1 cellular context compared by ENCODE assay signal in genomic region chr17:82013772-82014321, GRCh38.
TF ChIP-seq lines count a peak whose summit lies in the region.

No MANE protein-coding gene starts in this region.

TF ChIP-seq in HepG2, 621 proteins besides CTCF, POLR2A, EP300 and RAD21 (continued from another document and continues in another):
- no peak for TF ChIP-seq ZBTB4 (CRISPR knock-in tag; IDR thresholded peaks at IDR 0.05; ENCODE audit: borderline replicate concordance)
- TF ChIP-seq ZNF224 (CRISPR knock-in tag; IDR thresholded peaks at IDR 0.05) = no peak
- TF ChIP-seq, protein P1, sequence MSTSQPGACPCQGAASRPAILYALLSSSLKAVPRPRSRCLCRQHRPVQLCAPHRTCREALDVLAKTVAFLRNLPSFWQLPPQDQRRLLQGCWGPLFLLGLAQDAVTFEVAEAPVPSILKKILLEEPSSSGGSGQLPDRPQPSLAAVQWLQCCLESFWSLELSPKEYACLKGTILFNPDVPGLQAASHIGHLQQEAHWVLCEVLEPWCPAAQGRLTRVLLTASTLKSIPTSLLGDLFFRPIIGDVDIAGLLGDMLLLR (CRISPR knock-in tag; IDR thresholded peaks at IDR 0.05) = no peak
- peak; percentile 20 for TF ChIP-seq SRSF4 (IDR thresholded peaks at IDR 0.05; ENCODE audit: low read depth, low read length, poor library complexity, severe bottlenecking)
- no peak for TF ChIP-seq LCORL (IDR thresholded peaks at IDR 0.05)
- TF ChIP-seq LCORL (CRISPR knock-in tag; IDR thresholded peaks at IDR 0.05) = peak; percentile 52; the same call in 1 of the 2 replicates
- peak; percentile 93 for TF ChIP-seq TCF7 (IDR thresholded peaks at IDR 0.05; ENCODE audit: low read depth)
- peak; percentile 33; the same call in 1 of the 2 replicates for TF ChIP-seq POLR2AphosphoS5 (IDR thresholded peaks at IDR 0.05; ENCODE audit: low read depth, low read length)
- TF ChIP-seq FLYWCH1 (CRISPR knock-in tag; IDR thresholded peaks at IDR 0.05) = no peak
- TF ChIP-seq ZNF30 (CRISPR knock-in tag; IDR thresholded peaks at IDR 0.05) = no peak
- no peak for TF ChIP-seq ELK4 (CRISPR knock-in tag; IDR thresholded peaks at IDR 0.05; ENCODE audit: borderline replicate concordance)
- TF ChIP-seq ZNF329 (CRISPR knock-in tag; IDR thresholded peaks at IDR 0.05; ENCODE audit: low read depth) = no peak
- peak; percentile 80 for TF ChIP-seq ZNF687 (CRISPR knock-in tag; IDR thresholded peaks at IDR 0.05)
- no peak for TF ChIP-seq STAT5B (CRISPR knock-in tag; IDR thresholded peaks at IDR 0.05)
- TF ChIP-seq HNRNPH1 (optimal IDR thresholded peaks at IDR 0.05; ENCODE audit: low read depth, low read length) = peak; percentile 62
- no peak for TF ChIP-seq ZNF263 (CRISPR knock-in tag; IDR thresholded peaks at IDR 0.05)
- 0 out of 2 replicates have a peak, but pooled peaks have one; percentile 45 for TF ChIP-seq FOXA3 (CRISPR knock-in tag; IDR thresholded peaks at IDR 0.05)
- no peak for TF ChIP-seq SPEN (CRISPR knock-in tag; IDR thresholded peaks at IDR 0.05; ENCODE audit: low read depth)
- TF ChIP-seq DPF2 (CRISPR knock-in tag; IDR thresholded peaks at IDR 0.05; ENCODE audit: borderline replicate concordance, low read depth) = no peak
- TF ChIP-seq NFIC (IDR thresholded peaks at IDR 0.05; ENCODE audit: low read length) = no peak
- TF ChIP-seq SOX6 (IDR thresholded peaks at IDR 0.05) = no peak
- peak; percentile 49 for TF ChIP-seq SOX6 (CRISPR knock-in tag; IDR thresholded peaks at IDR 0.05)
- TF ChIP-seq HOMEZ (CRISPR knock-in tag; IDR thresholded peaks at IDR 0.05; ENCODE audit: low read depth) = no peak
- TF ChIP-seq NFAT5 (CRISPR knock-in tag; IDR thresholded peaks at IDR 0.05) = no peak
- no peak for TF ChIP-seq FOXA1 (IDR thresholded peaks at IDR 0.05)
- TF ChIP-seq FOXA1 (CRISPR knock-in tag; IDR thresholded peaks at IDR 0.05) = peak; percentile 10; the same call in 1 of the 2 replicates
- TF ChIP-seq ZNF274 (CRISPR knock-in tag; IDR thresholded peaks at IDR 0.05) = no peak
- TF ChIP-seq TFAP4 (IDR thresholded peaks at IDR 0.05; ENCODE audit: borderline replicate concordance, low read depth) = peak; percentile 32; the same call in 1 of the 2 replicates
- TF ChIP-seq ZNF430 (CRISPR knock-in tag; IDR thresholded peaks at IDR 0.05) = no peak
- TF ChIP-seq, protein P2, sequence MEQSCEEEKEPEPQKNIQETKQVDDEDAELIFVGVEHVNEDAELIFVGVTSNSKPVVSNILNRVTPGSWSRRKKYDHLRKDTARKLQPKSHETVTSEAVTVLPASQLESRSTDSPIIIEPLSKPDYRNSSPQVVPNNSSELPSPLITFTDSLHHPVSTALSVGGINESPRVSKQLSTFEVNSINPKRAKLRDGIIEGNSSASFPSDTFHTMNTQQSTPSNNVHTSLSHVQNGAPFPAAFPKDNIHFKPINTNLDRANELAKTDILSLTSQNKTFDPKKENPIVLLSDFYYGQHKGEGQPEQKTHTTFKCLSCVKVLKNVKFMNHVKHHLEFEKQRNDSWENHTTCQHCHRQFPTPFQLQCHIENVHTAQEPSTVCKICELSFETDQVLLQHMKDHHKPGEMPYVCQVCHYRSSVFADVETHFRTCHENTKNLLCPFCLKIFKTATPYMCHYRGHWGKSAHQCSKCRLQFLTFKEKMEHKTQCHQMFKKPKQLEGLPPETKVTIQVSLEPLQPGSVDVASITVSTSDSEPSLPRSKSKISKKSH (CRISPR knock-in tag; IDR thresholded peaks at IDR 0.05; ENCODE audit: borderline replicate concordance) = 0 out of 2 replicates have a peak, but pooled peaks have one; percentile 22
- no peak for TF ChIP-seq ZNF891 (CRISPR knock-in tag; IDR thresholded peaks at IDR 0.05)
- TF ChIP-seq ISL2 (CRISPR knock-in tag; IDR thresholded peaks at IDR 0.05) = peak; percentile 45; the same call in 1 of the 2 replicates
- TF ChIP-seq ZNF281 (CRISPR knock-in tag; IDR thresholded peaks at IDR 0.05; ENCODE audit: borderline replicate concordance) = peak; percentile 45; the same call in 1 of the 2 replicates
- no peak for TF ChIP-seq CHD4 (IDR thresholded peaks at IDR 0.05; ENCODE audit: borderline replicate concordance, low read length)
- no peak for TF ChIP-seq TOE1 (CRISPR knock-in tag; IDR thresholded peaks at IDR 0.05)
- TF ChIP-seq ZNF207 (IDR thresholded peaks at IDR 0.05; ENCODE audit: borderline replicate concordance) = no peak
- TF ChIP-seq SAP130 (CRISPR knock-in tag; IDR thresholded peaks at IDR 0.05; ENCODE audit: low read depth) = peak; percentile 41; the same call in 1 of the 2 replicates
- TF ChIP-seq, protein P3, sequence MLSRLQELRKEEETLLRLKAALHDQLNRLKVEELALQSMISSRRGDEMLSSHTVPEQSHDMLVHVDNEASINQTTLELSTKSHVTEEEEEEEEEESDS (CRISPR knock-in tag; IDR thresholded peaks at IDR 0.05; ENCODE audit: borderline replicate concordance) = no peak
- no peak for TF ChIP-seq SMARCC2 (IDR thresholded peaks at IDR 0.05)
